15 cellular contexts compared by ENCODE assay signal in the genomic region with DNA sequence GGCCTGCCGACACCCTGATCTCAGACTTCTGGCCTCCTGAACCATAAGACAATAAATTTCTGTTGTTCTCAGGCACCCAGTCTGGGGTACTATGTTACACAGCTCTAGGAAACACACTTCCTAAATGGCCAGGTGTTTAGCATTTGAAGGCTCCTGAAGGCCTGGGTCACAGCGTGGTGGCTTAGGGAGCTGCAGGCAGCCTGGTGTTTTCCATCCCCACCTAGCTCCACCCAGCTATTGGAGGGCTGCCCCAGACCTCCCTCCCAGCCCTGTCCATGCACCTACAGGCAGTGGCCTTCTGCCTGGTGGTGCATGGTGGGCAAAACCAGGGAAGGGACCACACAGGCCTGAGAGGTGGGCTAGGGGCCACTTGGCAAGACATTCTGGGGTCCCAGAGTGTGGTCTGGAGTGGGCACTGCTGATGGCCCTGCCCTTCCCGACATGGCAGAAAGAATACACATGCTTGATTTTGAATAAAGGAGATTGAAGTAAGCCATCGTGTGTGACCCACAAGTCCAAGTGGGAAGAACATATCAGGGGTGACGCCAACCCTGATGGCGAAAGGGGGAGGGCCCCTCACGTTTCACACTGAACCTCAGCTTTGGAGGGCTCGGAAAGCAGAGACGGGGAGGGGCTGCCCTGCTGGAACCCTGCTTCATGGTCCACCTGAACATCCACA. TPM values are rescaled to one million over a fixed set of nuclear protein-coding genes. Genes with fewer than 3 reads are reported as not detected.
DNase-seq lines count a peak whose midpoint lies in the region; ATAC-seq and TF ChIP-seq lines count a peak whose summit lies in the region.
"Had no signal": no experiment of that assay in that cellular context is flagged by ENCODE, and none has a peak within 500 bp of the region (broad histone marks: within the 10 kb centered on the region; RNA-seq: fewer than 3 reads in every experiment).

No MANE protein-coding gene starts in this region.

- H3K9ac ChIP-seq in neuronal stem cell (ENCODE audit: low read depth, low read length, poor library complexity), result no peak overlapping the region

- no peak overlapping the region for H3K4ac ChIP-seq in neuronal stem cell (ENCODE audit: low read length)

- no peaks in the 10 kb centered on the region for H3K9me3 Mint-ChIP-seq in T-helper 2 cell treated with Interferon-gamma antibody and Interleukin-4, amounts not matched to agents 5 μg/mL and 100 μg/mL, for 36 hours
- H3K9me3 Mint-ChIP-seq in activated T-helper 2 cell treated with anti-CD3 and anti-CD28 coated beads, Interferon-gamma antibody, Interleukin-2, Interleukin-4, amounts not matched to agents 10 μg/mL and 5 μg/mL and 100 μg/mL, durations not matched to agents 14 hours and 24 hours and 36 hours, result no peaks in the 10 kb centered on the region

- peak overlapping the region; percentile 54 for H3K4me3 Mint-ChIP-seq in T-helper 2 cell treated with Interferon-gamma antibody and Interleukin-4, amounts not matched to agents 5 μg/mL and 100 μg/mL, for 36 hours
- H3K4me3 Mint-ChIP-seq in activated T-helper 2 cell treated with anti-CD3 and anti-CD28 coated beads, Interferon-gamma antibody, Interleukin-2, Interleukin-4, amounts not matched to agents 10 μg/mL and 5 μg/mL and 100 μg/mL, durations not matched to agents 14 hours and 24 hours and 36 hours (ENCODE audit: low read depth), result peak overlapping the region; percentile 52

- no peak overlapping the region for H3K27ac ChIP-seq in neuronal stem cell (replicated peaks; ENCODE audit: low read length)

- H4K8ac ChIP-seq in neuronal stem cell (ENCODE audit: low read depth, low read length), result no peak overlapping the region

- no peak overlapping the region for H2AFZ ChIP-seq in neuronal stem cell (ENCODE audit: low read length)

- peak overlapping the region; percentile 82 for H2AK5ac ChIP-seq in neuronal stem cell (ENCODE audit: low read depth, low read length)

- peak overlapping the region; percentile 95 for H2BK120ac ChIP-seq in neuronal stem cell (ENCODE audit: low read depth, low read length)

- peak overlapping the region; percentile 95 for H2BK15ac ChIP-seq in neuronal stem cell (ENCODE audit: low read length)

- no peaks in the 10 kb centered on the region for H3K27me3 Mint-ChIP-seq in T-helper 2 cell treated with Interferon-gamma antibody and Interleukin-4, amounts not matched to agents 5 μg/mL and 100 μg/mL, for 36 hours (ENCODE audit: low read depth)
- no peaks in the 10 kb centered on the region for H3K27me3 Mint-ChIP-seq in activated T-helper 2 cell treated with anti-CD3 and anti-CD28 coated beads, Interferon-gamma antibody, Interleukin-2, Interleukin-4, amounts not matched to agents 10 μg/mL and 5 μg/mL and 100 μg/mL, durations not matched to agents 14 hours and 24 hours and 36 hours (ENCODE audit: low read depth)

- peaks cover 29% of the 10 kb centered on the region for H3K4me1 Mint-ChIP-seq in T-helper 2 cell treated with Interferon-gamma antibody and Interleukin-4, amounts not matched to agents 5 μg/mL and 100 μg/mL, for 36 hours (ENCODE audit: low read depth)
- H3K4me1 Mint-ChIP-seq in activated T-helper 2 cell treated with anti-CD3 and anti-CD28 coated beads, Interferon-gamma antibody, Interleukin-2, Interleukin-4, amounts not matched to agents 10 μg/mL and 5 μg/mL and 100 μg/mL, durations not matched to agents 14 hours and 24 hours and 36 hours (ENCODE audit: low read depth), result peaks cover 29% of the 10 kb centered on the region

- H3K23ac ChIP-seq in neuronal stem cell (ENCODE audit: low read depth, low read length, poor library complexity), result no peak overlapping the region

- H3K27ac Mint-ChIP-seq in T-helper 2 cell treated with Interferon-gamma antibody and Interleukin-4, amounts not matched to agents 5 μg/mL and 100 μg/mL, for 36 hours, result peak overlapping the region; percentile 39
- no peak overlapping the region for H3K27ac Mint-ChIP-seq in activated T-helper 2 cell treated with anti-CD3 and anti-CD28 coated beads, Interferon-gamma antibody, Interleukin-2, Interleukin-4, amounts not matched to agents 10 μg/mL and 5 μg/mL and 100 μg/mL, durations not matched to agents 14 hours and 24 hours and 36 hours

- peaks cover 10% of the 10 kb centered on the region for H3K36me3 Mint-ChIP-seq in T-helper 2 cell treated with Interferon-gamma antibody and Interleukin-4, amounts not matched to agents 5 μg/mL and 100 μg/mL, for 36 hours (ENCODE audit: low read depth)
- peaks cover 8% of the 10 kb centered on the region for H3K36me3 Mint-ChIP-seq in activated T-helper 2 cell treated with anti-CD3 and anti-CD28 coated beads, Interferon-gamma antibody, Interleukin-2, Interleukin-4, amounts not matched to agents 10 μg/mL and 5 μg/mL and 100 μg/mL, durations not matched to agents 14 hours and 24 hours and 36 hours (ENCODE audit: low read depth)

- H3K4me3 ChIP-seq in neuronal stem cell (ENCODE audit: low read length in 2 of 2), result no peak overlapping the region
- H3K4me3 ChIP-seq: dorsolateral prefrontal cortex had no signal

- peak overlapping the region; percentile 59 for H3K18ac ChIP-seq in neuronal stem cell (ENCODE audit: low read length)

- TF ChIP-seq CTCF in GM12872 (IDR thresholded peaks at IDR 0.05; ENCODE audit: insufficient read depth, low read depth, low read length), result 0 out of 3 replicates have a peak, but pooled peaks have one; percentile 2

- peaks cover 0 to 76% (median 11%) of the 10 kb centered on the region in 3 experiments for H3K27me3 ChIP-seq in neuronal stem cell (ENCODE audit: control insufficient read depth in 3 of 3, insufficient read depth in 3 of 3, low read depth in 1 of 3, low read length in 3 of 3)

- H4K91ac ChIP-seq in neuronal stem cell (ENCODE audit: low read depth, low read length, poor library complexity), result no peak overlapping the region

- H3K79me1 ChIP-seq in neuronal stem cell (ENCODE audit: low read depth, low read length), result no peaks in the 10 kb centered on the region

- no peak overlapping the region for H3K4me2 ChIP-seq in neuronal stem cell (ENCODE audit: insufficient read depth, low read length, poor library complexity, severe bottlenecking)

- no peak overlapping the region for H2BK12ac ChIP-seq in neuronal stem cell (ENCODE audit: low read length)

- no CpG with 5 or more reads among the region's 9 CpGs for WGBS in neuronal stem cell (ENCODE audit: extremely low coverage in 2 of 2, insufficient read length in 2 of 2, insufficient replicate concordance in 1 of 2), 2 donors

- H3K36me3 ChIP-seq in neuronal stem cell (replicated peaks in 1 of 2; ENCODE audit: control insufficient read depth in 2 of 2, insufficient read depth in 2 of 2, low read length in 2 of 2), result no peaks in the 10 kb centered on the region

- no peak overlapping the region for H3K14ac ChIP-seq in neuronal stem cell (ENCODE audit: low read length)

- peak overlapping the region; percentile 67 for H2BK5ac ChIP-seq in neuronal stem cell (ENCODE audit: low read length)

- H3K9me3 ChIP-seq in neuronal stem cell (replicated peaks in 1 of 2; ENCODE audit: control insufficient read depth in 2 of 2, insufficient read depth in 1 of 2, low read depth in 1 of 2, low read length in 2 of 2), result no peaks in the 10 kb centered on the region

- ATAC-seq in HG03095 (IDR thresholded peaks at IDR 0.05; ENCODE audit: unreplicated experiment) (no peak), GM21717 (IDR thresholded peaks at IDR 0.05; ENCODE audit: unreplicated experiment) (no peak)
- ATAC-seq: left colon, Panc1 had no signal

- no peak for DNase-seq in T-helper 2 cell treated with Interferon-gamma antibody and Interleukin-4, amounts not matched to agents 5 μg/mL and 100 μg/mL, for 36 hours (ENCODE audit: low spot score)
- DNase-seq in T-helper 2 cell (no peak), neuronal stem cell (ENCODE audit: low spot score) (no peak), NCI-H1436 treated with DMSO at 0.1 percent for 48 hours (lab: John Stamatoyannopoulos, UW) (no peak)
- DNase-seq in activated T-helper 2 cell treated with anti-CD3 and anti-CD28 coated beads, Interferon-gamma antibody, Interleukin-2, Interleukin-4, amounts not matched to agents 10 μg/mL and 5 μg/mL and 100 μg/mL, durations not matched to agents 14 hours and 24 hours and 36 hours (ENCODE audit: low spot score), result no peak
- DNase-seq: dorsolateral prefrontal cortex, Kasumi-1, left colon, NCI-H1694, NCI-H446 treated with DMSO at 0.1 percent for 48 hours had no signal

- peaks cover 0 to 9% of the 10 kb centered on the region in 2 donors for H3K4me1 ChIP-seq in neuronal stem cell (ENCODE audit: control insufficient read depth in 2 of 2, insufficient read depth in 1 of 2, low read depth in 1 of 2, low read length in 2 of 2)

- intact Hi-C loops in activated T-helper 2 cell treated with anti-CD3 and anti-CD28 coated beads, Interferon-gamma antibody, Interleukin-2, Interleukin-4, amounts not matched to agents 10 μg/mL and 5 μg/mL and 100 μg/mL, durations not matched to agents 14 hours and 24 hours and 36 hours (cut with micrococcal nuclease), result no loop called here

RNA-seq across cellular contexts. Expression of a gene that starts 1.3 kb away (rescaled TPM):
- 29.7 and 36.4 TPM in 2 replicates for total RNA-seq in activated T-helper 2 cell treated with anti-CD3 and anti-CD28 coated beads, Interferon-gamma antibody, Interleukin-2, Interleukin-4, amounts not matched to agents 10 μg/mL and 5 μg/mL and 100 μg/mL, durations not matched to agents 14 hours and 24 hours and 36 hours
- 1.9 TPM for polyA plus RNA-seq in neuronal stem cell (2013, experiment 1 of 2)
- polyA plus RNA-seq in neuronal stem cell (2013, experiment 2 of 2), result 2.0 TPM
- total RNA-seq: myocyte had no signal

RNA-seq across cellular contexts. Expression of a gene that starts 38.9 kb away (rescaled TPM):
- 52.6 and 57.2 TPM in 2 replicates for total RNA-seq in activated T-helper 2 cell treated with anti-CD3 and anti-CD28 coated beads, Interferon-gamma antibody, Interleukin-2, Interleukin-4, amounts not matched to agents 10 μg/mL and 5 μg/mL and 100 μg/mL, durations not matched to agents 14 hours and 24 hours and 36 hours
- polyA plus RNA-seq in neuronal stem cell (2013, experiment 1 of 2), result 23.2 TPM
- 20.4 TPM for polyA plus RNA-seq in neuronal stem cell (2013, experiment 2 of 2)
